Comparison of ENCODE assay signal across 8 cellular contexts in genomic region chr15:51702710-51703109, GRCh38. TPM values are rescaled to one million over a fixed set of nuclear protein-coding genes. Genes with fewer than 3 reads are reported as not detected.
"Had no signal": no experiment of that assay in that cellular context is flagged by ENCODE, and none has a peak within 500 bp of the region (broad histone marks: within the 10 kb centered on the region; RNA-seq: fewer than 3 reads in every experiment).

No MANE protein-coding gene starts in this region.

- H3K4me2 ChIP-seq: GM23338 had no signal

- FAIRE-seq: H1, H54, HTR-8/SVneo had no signal

- H2AFZ ChIP-seq: GM23338 had no signal

- ATAC-seq: GM23338 had no signal

- H3K4me3 ChIP-seq: GM23338 had no signal

- DNase-seq: H9, HCEC 1CT had no signal

RNA-seq across cellular contexts. Expression of gene SCG3, which starts 21.4 kb away (rescaled TPM):
- total RNA-seq: HT-29 had no signal
- polyA plus RNA-seq: IgD-negative memory B cell had no signal
